In genomic region chr16:30657866-30658730, GRCh38 we compare ENCODE assay signal across 8 cellular contexts. TPM values are rescaled to one million over a fixed set of nuclear protein-coding genes. Genes with fewer than 3 reads are reported as not detected.
A peak's percentile ranks its signal among the peaks of the same experiment; 100 is the strongest.
DNase-seq lines count a peak whose midpoint lies in the region; ATAC-seq, FAIRE-seq and TF ChIP-seq lines count a peak whose summit lies in the region.

TSS of gene FBRS (plus strand) at chr16:30658431. CDS start at chr16:30659519, 1,088 bp downstream.

- under 1% methylated on average over 66 of the region's 86 CpGs for WGBS in prostate gland

- peak; percentile 73 for ATAC-seq in HG02870 (IDR thresholded peaks at IDR 0.05; ENCODE audit: unreplicated experiment)

- H3K9me3 ChIP-seq in left ventricle myocardium inferior (replicated peaks) (no peaks in the 10 kb centered on the region), prostate gland (no peaks in the 10 kb centered on the region)

- no peaks in the 10 kb centered on the region for H3K27me3 ChIP-seq in left ventricle myocardium inferior (ENCODE audit: low read depth)
- no peaks in the 10 kb centered on the region for H3K27me3 ChIP-seq in prostate gland (replicated peaks; ENCODE audit: insufficient read depth)

- H3K27me3 Mint-ChIP-seq in T-helper 1 cell treated with Interleukin-12 subunit alpha and Interleukin-12 subunit beta and Interleukin-4 antibody, amounts not matched to agents 30 μg/mL and 1 μg/mL, for 36 hours (ENCODE audit: low read depth): no peaks in the 10 kb centered on the region

- H3K4me1 Mint-ChIP-seq in T-helper 1 cell treated with Interleukin-12 subunit alpha and Interleukin-12 subunit beta and Interleukin-4 antibody, amounts not matched to agents 30 μg/mL and 1 μg/mL, for 36 hours (ENCODE audit: low read depth): peaks cover 35% of the 10 kb centered on the region

- peak within 1 kb of the TSS; percentile 100 for H3K27ac Mint-ChIP-seq in T-helper 1 cell treated with Interleukin-12 subunit alpha and Interleukin-12 subunit beta and Interleukin-4 antibody, amounts not matched to agents 30 μg/mL and 1 μg/mL, for 36 hours

- peaks cover 65% of the 10 kb centered on the region for H3K36me3 ChIP-seq in left ventricle myocardium inferior
- H3K36me3 ChIP-seq in prostate gland: peaks cover 3 to 20% of the 10 kb centered on the region in 2 donors

- FAIRE-seq in GM12892 (lab: Jason Lieb, UNC) (peak; percentile 99), urothelium cell line (lab: Jason Lieb, UNC) (peak; percentile 69)

- H3K9me3 Mint-ChIP-seq in T-helper 1 cell treated with Interleukin-12 subunit alpha and Interleukin-12 subunit beta and Interleukin-4 antibody, amounts not matched to agents 30 μg/mL and 1 μg/mL, for 36 hours: no peaks in the 10 kb centered on the region

- H3K36me3 Mint-ChIP-seq in T-helper 1 cell treated with Interleukin-12 subunit alpha and Interleukin-12 subunit beta and Interleukin-4 antibody, amounts not matched to agents 30 μg/mL and 1 μg/mL, for 36 hours (ENCODE audit: low read depth): peaks cover 39% of the 10 kb centered on the region

- TF ChIP-seq CTCF in left ventricle myocardium inferior (IDR thresholded peaks at IDR 0.05; ENCODE audit: borderline replicate concordance): peak; percentile 88
- TF ChIP-seq CTCF in prostate gland (IDR thresholded peaks at IDR 0.05): peak; percentile 77 to 97 (median 90)

- intact Hi-C loops in left ventricle myocardium inferior (cut with micrococcal nuclease) (no loop called here), prostate gland (cut with DNase I) (loop anchor here (5.0 to 10.0 kb wide), 3 partner anchors 39 to 853 kb away; partner anchors contain the start of genes ALDOA, MAZ and SRCAP)

- H3K27ac ChIP-seq in left ventricle myocardium inferior (replicated peaks): peak within 1 kb of the TSS; percentile 100
- peak within 1 kb of the TSS; percentile 98 to 99 for H3K27ac ChIP-seq in prostate gland

- H3K4me3 ChIP-seq in left ventricle myocardium inferior (peak within 1 kb of the TSS; percentile 88), prostate gland (peak within 1 kb of the TSS; percentile 83 to 97)

- TF ChIP-seq POLR2A in GM12892 (IDR thresholded peaks at IDR 0.05; ENCODE audit: low read depth, low read length): peak; percentile 83
- peak; percentile 82 for TF ChIP-seq POLR2A in prostate gland (IDR thresholded peaks at IDR 0.05)

- H3K4me3 Mint-ChIP-seq in T-helper 1 cell treated with Interleukin-12 subunit alpha and Interleukin-12 subunit beta and Interleukin-4 antibody, amounts not matched to agents 30 μg/mL and 1 μg/mL, for 36 hours: peak within 1 kb of the TSS; percentile 99

- H3K4me1 ChIP-seq in left ventricle myocardium inferior (peaks cover 55% of the 10 kb centered on the region), prostate gland (replicated peaks) (peaks cover 18% of the 10 kb centered on the region)

- DNase-seq in GM12892 (ENCODE audit: insufficient read length): peak; percentile 88
- DNase-seq in NCI-H146 treated with DMSO at 0.1 percent for 48 hours (lab: John Stamatoyannopoulos, UW; ENCODE audit: unreplicated experiment): peak; percentile 99
- peak; percentile 89 to 100 (median 100) for DNase-seq in amygdala (lab: John Stamatoyannopoulos, UW)
- peak; percentile 100 for DNase-seq in left ventricle myocardium inferior
- DNase-seq in prostate gland (ENCODE audit: low spot score): peak; percentile 100
- DNase-seq in urothelium cell line (ENCODE audit: low spot score): peak; percentile 95

RNA-seq across cellular contexts. Expression of gene FBRS, which starts in this region (rescaled TPM):
- polyA plus RNA-seq in GM12892 (2012; ENCODE audit: missing spikeins): 16.5 TPM
- 27.8 TPM for total RNA-seq in left ventricle myocardium inferior
- total RNA-seq in prostate gland: 100 to 1,000 TPM in 1 of 2 donors, 10 to 100 TPM in 1; 49.0 to 106 TPM

Comparison
In these comparisons a context has a peak if more than half of its experiments do, and no peak if none do; other contexts are left out.
1. Peak in every context shown above with its lines: DNase-seq, ATAC-seq, H3K4me3 ChIP-seq and H3K27ac ChIP-seq.